30 cellular contexts compared by ENCODE assay signal in genomic region chr6:93677297-93677965, GRCh38.
DNase-seq lines count a peak whose midpoint lies in the region; ATAC-seq, FAIRE-seq and TF ChIP-seq lines count a peak whose summit lies in the region.
"Had no signal": no experiment of that assay in that cellular context is flagged by ENCODE, and none has a peak within 500 bp of the region (broad histone marks: within the 10 kb centered on the region; RNA-seq: fewer than 3 reads in every experiment).

No MANE protein-coding gene starts in this region.

- H2AFZ ChIP-seq in PC-3 (ENCODE audit: low read length) (no peak overlapping the region), endothelial cell of umbilical vein (ENCODE audit: low read depth, low read length) (no peak overlapping the region)

- no peaks in the 10 kb centered on the region for H3K9me1 ChIP-seq in endothelial cell of umbilical vein (replicated peaks; ENCODE audit: control insufficient read depth, extremely low read depth, insufficient read depth, low read length)

- H3K4me3 Mint-ChIP-seq in nephron = no peak overlapping the region
- no peak overlapping the region for H3K4me3 Mint-ChIP-seq in effector memory CD8-positive, alpha-beta T cell
- H3K4me3 Mint-ChIP-seq: activated naive CD8-positive, alpha-beta T cell treated with anti-CD3 and anti-CD28 coated beads, Interleukin-2, amount 50 U/mL, for 24 hours; immature natural killer cell; memory B cell; T-helper 17 cell had no signal

- H3K27me3 ChIP-seq in PC-3 (ENCODE audit: low read length) (no peaks in the 10 kb centered on the region), endothelial cell of umbilical vein (ENCODE audit: control insufficient read depth in 2 of 2, insufficient read depth in 2 of 2, low read length in 2 of 2) (no peaks in the 10 kb centered on the region)
- H3K27me3 ChIP-seq: body of pancreas, neutrophil, tibial artery had no signal

- H3K27ac ChIP-seq in PC-3 (ENCODE audit: low read length) = peak overlapping the region; percentile 87
- H3K27ac ChIP-seq in endothelial cell of umbilical vein (ENCODE audit: insufficient read depth, low read depth, low read length) = peak overlapping the region; percentile 34
- H3K27ac ChIP-seq: body of pancreas, neutrophil, tibial artery had no signal

- DNase-seq in PC-3 (peak; percentile 57), endothelial cell of umbilical vein (ENCODE audit: low read depth, low spot score) (peak; percentile 2), NCI-H1092 treated with DMSO at 0.1 percent for 48 hours (lab: John Stamatoyannopoulos, UW) (no peak), NCI-H526 (lab: John Stamatoyannopoulos, UW) (no peak), D341Med (ENCODE audit: low spot score) (no peak)
- DNase-seq in effector memory CD8-positive, alpha-beta T cell = no peak
- DNase-seq: activated CD4-positive, alpha-beta T cell treated with anti-CD3 and anti-CD28 coated beads, Interleukin-2, amount 50 U/mL, for 48 hours; activated CD4-positive, CD25-positive, alpha-beta regulatory T cell treated with anti-CD3 and anti-CD28 coated beads, Interleukin-2, amount 50 U/mL, for 72 hours; activated naive CD8-positive, alpha-beta T cell treated with anti-CD3 and anti-CD28 coated beads, Interleukin-2, amount 50 U/mL, for 24 hours; activated T-cell treated with anti-CD3 and anti-CD28 coated beads, Interleukin-2, amount 50 U/mL, for 48 hours; body of pancreas; C1 segment of cervical spinal cord; cerebellar nuclear complex; DMS79 treated with DMSO at 0.1 percent for 48 hours; immature natural killer cell; NCI-H1092; NCI-H1694 treated with DMSO at 0.1 percent for 48 hours; NCI-H2171; NCI-H510A; stimulated activated CD4-positive, alpha-beta T cell treated with anti-CD3 and anti-CD28 coated beads, Interleukin-4, amount 100 ng/mL, for 1 hour; T-helper 17 cell; tibial artery had no signal

- H3K9me3 ChIP-seq in PC-3 (ENCODE audit: low read length) (no peaks in the 10 kb centered on the region), endothelial cell of umbilical vein (replicated peaks; ENCODE audit: control insufficient read depth, insufficient read depth, low read length) (no peaks in the 10 kb centered on the region)
- H3K9me3 ChIP-seq: body of pancreas, neutrophil, tibial artery had no signal

- H3K27ac Mint-ChIP-seq in nephron = peak overlapping the region in 2 of 3 experiments; percentile 13 to 41
- no peak overlapping the region for H3K27ac Mint-ChIP-seq in effector memory CD8-positive, alpha-beta T cell
- H3K27ac Mint-ChIP-seq: activated naive CD8-positive, alpha-beta T cell treated with anti-CD3 and anti-CD28 coated beads, Interleukin-2, amount 50 U/mL, for 24 hours; immature natural killer cell; memory B cell; T-helper 17 cell had no signal

- CTCF ChIA-PET in PC-3 (lab: Charles Lee) (no interaction called here), endothelial cell of umbilical vein (lab: Charles Lee) (no interaction called here)

- H3F3A ChIP-seq in PC-3 (ENCODE audit: low read length, unreplicated experiment) = peaks cover 8% of the 10 kb centered on the region

- no peak for TF ChIP-seq CTCF in PC-3 (conservative IDR thresholded peaks at IDR 0.05; ENCODE audit: low read depth, low read length)
- TF ChIP-seq CTCF in endothelial cell of umbilical vein (IDR thresholded peaks at IDR 0.05; ENCODE audit: extremely low read depth in 1 of 2, insufficient read depth in 1 of 2, low read depth in 1 of 2, low read length in 2 of 2) = no peak
- no peak for TF ChIP-seq CTCF in nephron (IDR thresholded peaks at IDR 0.05; ENCODE audit: unreplicated experiment in 3 of 3)

- H3K36me3 ChIP-seq in PC-3 (ENCODE audit: low read depth, low read length) (no peaks in the 10 kb centered on the region), endothelial cell of umbilical vein (ENCODE audit: control insufficient read depth in 2 of 2, extremely low read depth in 1 of 2, insufficient read depth in 2 of 2, low read length in 2 of 2) (no peaks in the 10 kb centered on the region)
- H3K36me3 ChIP-seq: neutrophil, tibial artery had no signal

- TF ChIP-seq POLR2A in endothelial cell of umbilical vein (IDR thresholded peaks at IDR 0.05; ENCODE audit: low read depth, low read length) = no peak

- H3K9me3 Mint-ChIP-seq in nephron = no peaks in the 10 kb centered on the region
- peaks cover 0 to 5% of the 10 kb centered on the region in 2 donors for H3K9me3 Mint-ChIP-seq in effector memory CD8-positive, alpha-beta T cell

- H3K27me3 Mint-ChIP-seq in nephron (ENCODE audit: low read depth) = no peaks in the 10 kb centered on the region
- H3K27me3 Mint-ChIP-seq in effector memory CD8-positive, alpha-beta T cell = no peaks in the 10 kb centered on the region
- H3K27me3 Mint-ChIP-seq: activated naive CD8-positive, alpha-beta T cell treated with anti-CD3 and anti-CD28 coated beads, Interleukin-2, amount 50 U/mL, for 24 hours; memory B cell; T-helper 17 cell had no signal

- H3K4me1 Mint-ChIP-seq in nephron = peaks cover 15% of the 10 kb centered on the region
- H3K4me1 Mint-ChIP-seq in effector memory CD8-positive, alpha-beta T cell (ENCODE audit: low read depth in 2 of 2) = no peaks in the 10 kb centered on the region
- H3K4me1 Mint-ChIP-seq: activated naive CD8-positive, alpha-beta T cell treated with anti-CD3 and anti-CD28 coated beads, Interleukin-2, amount 50 U/mL, for 24 hours; immature natural killer cell; memory B cell; T-helper 17 cell had no signal

- H3K4me3 ChIP-seq in PC-3 (ENCODE audit: low read length) (no peak overlapping the region), endothelial cell of umbilical vein (replicated peaks in 1 of 3; ENCODE audit: insufficient read depth in 1 of 3, low read depth in 1 of 3, low read length in 3 of 3) (no peak overlapping the region)
- H3K4me3 ChIP-seq: body of pancreas, tibial artery had no signal

- H4K20me1 ChIP-seq in PC-3 (ENCODE audit: low read length) (no peaks in the 10 kb centered on the region), endothelial cell of umbilical vein (replicated peaks; ENCODE audit: control insufficient read depth, extremely low read depth, insufficient read depth, low read length) (no peaks in the 10 kb centered on the region)

- dilution Hi-C loops in endothelial cell of umbilical vein (cut with MboI; ENCODE audit: extremely low pct_ligation_motif_present, low sequenced_read_pairs) = no loop called here

- H3K36me3 Mint-ChIP-seq in nephron (ENCODE audit: low read depth) = no peaks in the 10 kb centered on the region
- H3K36me3 Mint-ChIP-seq in effector memory CD8-positive, alpha-beta T cell (ENCODE audit: insufficient read depth) = no peaks in the 10 kb centered on the region
- H3K36me3 Mint-ChIP-seq: immature natural killer cell, memory B cell had no signal

- H3K4me1 ChIP-seq in PC-3 (ENCODE audit: insufficient read depth, low read length) = peaks cover 39% of the 10 kb centered on the region
- H3K4me1 ChIP-seq in endothelial cell of umbilical vein (ENCODE audit: control insufficient read depth, extremely low read depth, insufficient read depth, low read length) = peaks cover 26% of the 10 kb centered on the region
- H3K4me1 ChIP-seq: body of pancreas, tibial artery had no signal

- no peaks in the 10 kb centered on the region for H3K9me2 ChIP-seq in PC-3 (replicated peaks; ENCODE audit: low read length)

- peak overlapping the region; percentile 30 for H3K4me2 ChIP-seq in PC-3 (ENCODE audit: low read length)
- H3K4me2 ChIP-seq in endothelial cell of umbilical vein (ENCODE audit: insufficient read depth, low read length) = peak overlapping the region; percentile 7

- H3K79me2 ChIP-seq in PC-3 (ENCODE audit: low read length) (no peaks in the 10 kb centered on the region), endothelial cell of umbilical vein (ENCODE audit: control insufficient read depth, insufficient read depth, low read length) (no peaks in the 10 kb centered on the region)

- ATAC-seq in PC-3 = no peak
- no peak for ATAC-seq in effector memory CD8-positive, alpha-beta T cell (replicated peaks)
- ATAC-seq: activated naive CD8-positive, alpha-beta T cell treated with anti-CD3 and anti-CD28 coated beads, Interleukin-2, amount 50 U/mL, for 24 hours; body of pancreas; left lobe of liver; Right ventricle myocardium inferior; sciatic nerve; SK-N-SH treated with all-trans-retinoic acid at 6 μM for 48 hours; T-helper 17 cell had no signal

- BruUV-seq in PC-3 (replicated peaks; lab: Mats Ljungman, UMichigan) = no TSS peak
- BruUV-seq in endothelial cell of umbilical vein (replicated peaks; lab: Mats Ljungman, UMichigan) = no TSS peak

- H3K9ac ChIP-seq in PC-3 (ENCODE audit: low read length) (peak overlapping the region; percentile 21; the same call in 1 of the 2 replicates), endothelial cell of umbilical vein (replicated peaks; ENCODE audit: extremely low read depth, insufficient read depth, low read length) (no peak overlapping the region)

- no peak for FAIRE-seq in endothelial cell of umbilical vein (lab: Jason Lieb, UNC)
- FAIRE-seq: HTR-8/SVneo had no signal

- intact Hi-C loops in PC-3 (cut with micrococcal nuclease) (loop anchor here (10.0 kb wide), 1 partner anchor 233 kb away; no protein-coding TSS in a partner anchor), endothelial cell of umbilical vein (cut with micrococcal nuclease) (loop anchor here (2.0 to 5.0 kb wide), 2 partner anchors 110 to 259 kb away; partner anchors contain the start of gene EPHA7)

- POLR2A ChIA-PET in PC-3 (lab: Charles Lee; ENCODE audit: unreplicated experiment) = no interaction called here
- POLR2A ChIA-PET in endothelial cell of umbilical vein (lab: Charles Lee) = no interaction called here

TF ChIP-seq in endothelial cell of umbilical vein, 7 proteins besides CTCF, POLR2A, EP300 and RAD21:
- TF ChIP-seq FOS (IDR thresholded peaks at IDR 0.05; ENCODE audit: borderline replicate concordance, insufficient read depth, low read length) = no peak
- TF ChIP-seq EZH2 (IDR thresholded peaks at IDR 0.05; ENCODE audit: borderline replicate concordance, low read depth, low read length, severe bottlenecking) = no peak
TF ChIP-seq in endothelial cell of umbilical vein: peak in this region for 0.

Comparison
In these comparisons a context has a peak if more than half of its experiments do, and no peak if none do; other contexts are left out.
1. DNase-seq: peak in PC-3 (single experiment) and endothelial cell of umbilical vein (single experiment); none in effector memory CD8-positive, alpha-beta T cell (0 of 3), NCI-H1092 treated with DMSO at 0.1 percent for 48 hours (single experiment), NCI-H526 (0 of 2) and D341Med (single experiment).
2. H3K27ac Mint-ChIP-seq: peak in nephron (2 of 3); none in effector memory CD8-positive, alpha-beta T cell (0 of 2).